ENCODE assay signal across 8 cellular contexts in genomic region chr12:42238240-42239140, GRCh38. TPM values are rescaled to one million over a fixed set of nuclear protein-coding genes. Genes with fewer than 3 reads are reported as not detected.
A peak's percentile ranks its signal among the peaks of the same experiment; 100 is the strongest.
DNase-seq lines count a peak whose midpoint lies in the region; ATAC-seq and TF ChIP-seq lines count a peak whose summit lies in the region.

TSS of gene YAF2 (minus strand) at chr12:42238248. CDS start at chr12:42238180, 68 bp downstream.

- H3K27me3 ChIP-seq in IMR-90 (ENCODE audit: control insufficient read depth, insufficient read depth, low read length) (no peaks in the 10 kb centered on the region), fibroblast of lung (ENCODE audit: control insufficient read depth, insufficient read depth, low read length) (no peaks in the 10 kb centered on the region)

- ATAC-seq in GM21528 (IDR thresholded peaks at IDR 0.05; ENCODE audit: low FRiP score, unreplicated experiment) (peak; percentile 85), IMR-90 (ENCODE audit: low read depth) (peak; percentile 91)
- ATAC-seq in naive thymus-derived CD8-positive, alpha-beta T cell, result peak; percentile 84 to 85
- ATAC-seq in stimulated activated naive B cell treated with anti-CD40 and anti-IgM and Interleukin-4, amounts not matched to agents 10 μg/mL and 1 μg/mL and 100 μg/mL, for 72 hours (replicated peaks), result peak; percentile 81 to 83

- H2BK20ac ChIP-seq in IMR-90 (ENCODE audit: low read depth, low read length), result no peak within 1 kb of the TSS

- DNase-seq in DMS153 treated with DMSO at 0.1 percent for 48 hours (lab: John Stamatoyannopoulos, UW; ENCODE audit: unreplicated experiment), result peak; percentile 86
- peak; percentile 85 for DNase-seq in IMR-90
- peak; percentile 90 for DNase-seq in RKO (ENCODE audit: low spot score)
- peak; percentile 68 to 82 for DNase-seq in activated T-helper 1 cell treated with anti-CD3 and anti-CD28 coated beads, Interleukin-2, amount 50 U/mL, for 16 hours (ENCODE audit: low read depth in 1 of 2, low spot score in 1 of 2)
- peak; percentile 85 to 89 for DNase-seq in fibroblast of lung (ENCODE audit: low read depth in 2 of 2)
- DNase-seq in naive thymus-derived CD8-positive, alpha-beta T cell, result peak; percentile 73 to 88 (median 81)
- peak; percentile 79 for DNase-seq in stimulated activated naive B cell treated with anti-CD40 and anti-IgM and Interleukin-4, amounts not matched to agents 10 μg/mL and 1 μg/mL and 100 μg/mL, for 72 hours

- H3K36me3 Mint-ChIP-seq in naive thymus-derived CD8-positive, alpha-beta T cell, result peaks cover 4 to 20% (median 7%) of the 10 kb centered on the region in 3 donors
- H3K36me3 Mint-ChIP-seq in stimulated activated naive B cell treated with anti-CD40 and anti-IgM and Interleukin-4, amounts not matched to agents 10 μg/mL and 1 μg/mL and 100 μg/mL, for 72 hours, result peaks cover 4 to 12% of the 10 kb centered on the region in 2 donors

- peak within 1 kb of the TSS; percentile 81 for H3K14ac ChIP-seq in IMR-90 (replicated peaks; ENCODE audit: low read depth, low read length)

- WGBS in IMR-90 (ENCODE audit: extremely low coverage in 2 of 2, insufficient read length in 1 of 2), 2 experiments, result 2% methylated on average over 15 of the region's 69 CpGs; no CpG with 5 or more reads in 1 of the 2 experiments

- peak within 1 kb of the TSS; percentile 90 for H3K23ac ChIP-seq in IMR-90 (ENCODE audit: low read depth, low read length)

- peaks cover 29% of the 10 kb centered on the region for H3K79me2 ChIP-seq in fibroblast of lung (ENCODE audit: control insufficient read depth, insufficient read depth, low read length)

- no peaks in the 10 kb centered on the region for H3K9me3 ChIP-seq in IMR-90 (ENCODE audit: control insufficient read depth, insufficient read depth, low read length)
- no peaks in the 10 kb centered on the region for H3K9me3 ChIP-seq in fibroblast of lung (ENCODE audit: control insufficient read depth, insufficient read depth, low read depth, low read length)

- peaks cover 17 to 42% (median 35%) of the 10 kb centered on the region in 4 donors for H3K4me1 Mint-ChIP-seq in naive thymus-derived CD8-positive, alpha-beta T cell
- H3K4me1 Mint-ChIP-seq in stimulated activated naive B cell treated with anti-CD40 and anti-IgM and Interleukin-4, amounts not matched to agents 10 μg/mL and 1 μg/mL and 100 μg/mL, for 72 hours, result peaks cover 17 to 31% of the 10 kb centered on the region in 2 donors

- H3K9me3 Mint-ChIP-seq in naive thymus-derived CD8-positive, alpha-beta T cell, result no peaks in the 10 kb centered on the region
- no peaks in the 10 kb centered on the region for H3K9me3 Mint-ChIP-seq in stimulated activated naive B cell treated with anti-CD40 and anti-IgM and Interleukin-4, amounts not matched to agents 10 μg/mL and 1 μg/mL and 100 μg/mL, for 72 hours

- H2AFZ ChIP-seq in IMR-90 (replicated peaks; ENCODE audit: low read length, poor library complexity), result peak within 1 kb of the TSS; percentile 97
- peak within 1 kb of the TSS; percentile 93 for H2AFZ ChIP-seq in fibroblast of lung (ENCODE audit: low read length)

- H3K9me1 ChIP-seq in IMR-90 (ENCODE audit: insufficient read depth, low read length), result no peaks in the 10 kb centered on the region; the same call in 1 of the 2 replicates

- peak within 1 kb of the TSS; percentile 49; the same call in 1 of the 2 replicates for H4K91ac ChIP-seq in IMR-90 (ENCODE audit: insufficient read depth, low read depth, low read length)

- peak within 1 kb of the TSS; percentile 10; the same call in 1 of the 2 replicates for H3K56ac ChIP-seq in IMR-90 (ENCODE audit: extremely low read depth, insufficient read depth, low read length)

- peak within 1 kb of the TSS; percentile 45; the same call in 1 of the 2 replicates for H4K5ac ChIP-seq in IMR-90 (ENCODE audit: low read depth, low read length)

- intact Hi-C loops in IMR-90 (cut with micrococcal nuclease), result loop anchor here (2.0 to 5.0 kb wide), 3 partner anchors 88 to 106 kb away; partner anchors contain the start of genes PPHLN1 and ZCRB1

- H2BK5ac ChIP-seq in IMR-90 (ENCODE audit: low read depth, low read length, poor library complexity, severe bottlenecking), result peak within 1 kb of the TSS; percentile 80

- no peak within 1 kb of the TSS for H3K18ac ChIP-seq in IMR-90 (ENCODE audit: low read depth, low read length)

- H2AK9ac ChIP-seq in IMR-90 (replicated peaks; ENCODE audit: low read depth, low read length, poor library complexity), result peak within 1 kb of the TSS; percentile 89

- peak within 1 kb of the TSS; percentile 71 to 75; a peak in 3 of 4 replicates for H4K8ac ChIP-seq in IMR-90 (ENCODE audit: low read depth in 2 of 2, low read length in 2 of 2)

- TF ChIP-seq POLR2A in IMR-90 (IDR thresholded peaks at IDR 0.05; ENCODE audit: low read depth, low read length), result peak; percentile 49

- H3K79me1 ChIP-seq in IMR-90 (ENCODE audit: low read depth in 1 of 2, low read length in 2 of 2), result peaks cover 19 to 31% of the 10 kb centered on the region in 2 experiments

- H2AK5ac ChIP-seq in IMR-90 (ENCODE audit: low read depth, low read length), result no peak within 1 kb of the TSS; the same call in 1 of the 2 replicates

- peak within 1 kb of the TSS; percentile 97 for H3K4me3 ChIP-seq in IMR-90 (ENCODE audit: insufficient read depth, low read depth, low read length)
- peak within 1 kb of the TSS; percentile 76 to 85 (median 84) for H3K4me3 ChIP-seq in fibroblast of lung (replicated peaks in 1 of 4; ENCODE audit: control extremely low read depth in 1 of 4, insufficient read depth in 1 of 4, low read depth in 3 of 4, low read length in 4 of 4)

- peak within 1 kb of the TSS; percentile 42; the same call in 1 of the 2 replicates for H2BK120ac ChIP-seq in IMR-90 (ENCODE audit: low read depth, low read length)

- no peak for TF ChIP-seq RAD21 in IMR-90 (IDR thresholded peaks at IDR 0.05; ENCODE audit: low read length)

- CTCF ChIA-PET in IMR-90 (lab: Yijun Ruan, JAX), result no interaction called here

- H3K27ac Mint-ChIP-seq in naive thymus-derived CD8-positive, alpha-beta T cell, result peak within 1 kb of the TSS; percentile 86 to 96 (median 95)
- H3K27ac Mint-ChIP-seq in stimulated activated naive B cell treated with anti-CD40 and anti-IgM and Interleukin-4, amounts not matched to agents 10 μg/mL and 1 μg/mL and 100 μg/mL, for 72 hours, result peak within 1 kb of the TSS; percentile 97

- peak within 1 kb of the TSS; percentile 87 to 98 (median 93) for H3K4me3 Mint-ChIP-seq in naive thymus-derived CD8-positive, alpha-beta T cell
- peak within 1 kb of the TSS; percentile 90 to 91 for H3K4me3 Mint-ChIP-seq in stimulated activated naive B cell treated with anti-CD40 and anti-IgM and Interleukin-4, amounts not matched to agents 10 μg/mL and 1 μg/mL and 100 μg/mL, for 72 hours

- H2BK15ac ChIP-seq in IMR-90 (ENCODE audit: low read depth, low read length), result no peak within 1 kb of the TSS

- no TSS peak for BruUV-seq in IMR-90 (replicated peaks; lab: Mats Ljungman, UMichigan)

- H3K4ac ChIP-seq in IMR-90 (ENCODE audit: low read depth, low read length), result peak within 1 kb of the TSS; percentile 83

- H3K4me1 ChIP-seq in IMR-90 (ENCODE audit: control insufficient read depth, insufficient read depth, low read length), result no peaks in the 10 kb centered on the region
- peaks cover 11% of the 10 kb centered on the region for H3K4me1 ChIP-seq in fibroblast of lung (ENCODE audit: control insufficient read depth, extremely low read depth, insufficient read depth, low read length)

- in situ Hi-C loops in IMR-90 (cut with MboI; ENCODE audit: low sequenced_read_pairs), result loop anchor here (10.0 kb wide), 1 partner anchor 86 kb away; the partner anchor contains the start of genes PPHLN1 and ZCRB1

- H3K9ac ChIP-seq in IMR-90 (ENCODE audit: low read depth, low read length) (peak within 1 kb of the TSS; percentile 88), fibroblast of lung (ENCODE audit: insufficient read depth, low read length) (peak within 1 kb of the TSS; percentile 92)

- H3K27me3 Mint-ChIP-seq in naive thymus-derived CD8-positive, alpha-beta T cell, result no peaks in the 10 kb centered on the region
- H3K27me3 Mint-ChIP-seq in stimulated activated naive B cell treated with anti-CD40 and anti-IgM and Interleukin-4, amounts not matched to agents 10 μg/mL and 1 μg/mL and 100 μg/mL, for 72 hours, result no peaks in the 10 kb centered on the region

- H3K27ac ChIP-seq in IMR-90 (ENCODE audit: insufficient read depth, low read length) (peak within 1 kb of the TSS; percentile 85), fibroblast of lung (ENCODE audit: insufficient read depth, low read length) (peak within 1 kb of the TSS; percentile 84)

- dilution Hi-C loops in IMR-90 (cut with HindIII; ENCODE audit: low sequenced_read_pairs, unreplicated experiment), result no loop called here

- H4K20me1 ChIP-seq in IMR-90 (ENCODE audit: insufficient read depth, low read length) (peaks cover 3% of the 10 kb centered on the region; the same call in 1 of the 2 replicates), fibroblast of lung (ENCODE audit: control insufficient read depth, extremely low read depth, insufficient read depth, low read length) (no peaks in the 10 kb centered on the region)

- H3K4me2 ChIP-seq in IMR-90 (ENCODE audit: low read depth, low read length) (peak within 1 kb of the TSS; percentile 87), fibroblast of lung (ENCODE audit: extremely low read depth, insufficient read depth, low read length) (peak within 1 kb of the TSS; percentile 92)

- H3K36me3 ChIP-seq in IMR-90 (ENCODE audit: control insufficient read depth, insufficient read depth, low read length) (no peaks in the 10 kb centered on the region; the same call in none of the 2 replicates), fibroblast of lung (ENCODE audit: control insufficient read depth, insufficient read depth, low read length) (no peaks in the 10 kb centered on the region)

- POLR2A ChIA-PET in IMR-90 (lab: Charles Lee; ENCODE audit: unreplicated experiment), result no interaction called here
- POLR2A ChIA-PET in naive thymus-derived CD8-positive, alpha-beta T cell (lab: Charles Lee), result interaction anchor here (0.5 to 2.9 kb wide), 3 partner anchors 56 to 94 kb away, joined by 3 to 9 read pairs (median 4); partner anchors contain the start of gene GXYLT1

- no peak for TF ChIP-seq CTCF in IMR-90 (conservative IDR thresholded peaks at IDR 0.05; ENCODE audit: low read depth, low read length)
- TF ChIP-seq CTCF in fibroblast of lung (conservative IDR thresholded peaks at IDR 0.05 in 1 of 2, IDR thresholded peaks at IDR 0.05 in 1 of 2; ENCODE audit: low read depth in 1 of 2, low read length in 2 of 2), result no peak

TF ChIP-seq in IMR-90, 13 proteins besides CTCF, POLR2A, EP300 and RAD21 (continues in another document):
- no peak for TF ChIP-seq SMC3 (IDR thresholded peaks at IDR 0.05; ENCODE audit: low read depth, low read length)

RNA-seq across cellular contexts. Expression of gene YAF2, which starts in this region (rescaled TPM):
- total RNA-seq in IMR-90 (2012; rRNA removed) (14.2 and 17.8 TPM in 2 replicates), fibroblast of lung (9.0 and 18.0 TPM in 2 replicates)
- polyA plus RNA-seq in IMR-90 (2012; rRNA removed) (7.9 and 8.1 TPM in 2 replicates), fibroblast of lung (12.2 and 25.2 TPM in 2 replicates)
- 3.3 and 5.3 TPM in 2 replicates for polyA plus RNA-seq in IMR-90 (2012; cell fraction: cytosol; rRNA removed)
- 4.4 and 19.4 TPM in 2 replicates for polyA plus RNA-seq in IMR-90 (2012; cell fraction: nucleus; rRNA removed; ENCODE audit: low replicate concordance)
- 11.4 and 14.4 TPM in 2 replicates for polyA plus RNA-seq in fibroblast of lung (2012)
- 0.67 and 0.70 TPM in 2 replicates for polyA minus RNA-seq in fibroblast of lung (ENCODE audit: low replicate concordance)
- total RNA-seq in naive thymus-derived CD8-positive, alpha-beta T cell, result 10 to 100 TPM; 40.2 to 42.8 TPM
- polyA plus RNA-seq in naive thymus-derived CD8-positive, alpha-beta T cell, result 10 to 100 TPM; 10.6 to 21.8 (median 12.7) TPM

Comparison
In these comparisons a context has a peak if more than half of its experiments do, and no peak if none do; other contexts are left out.
1. Peak in every context shown above with its lines: DNase-seq, ATAC-seq, H3K4me3 ChIP-seq and H3K27ac ChIP-seq.